Comparison of ENCODE assay signal across 9 cellular contexts in the genomic region with DNA sequence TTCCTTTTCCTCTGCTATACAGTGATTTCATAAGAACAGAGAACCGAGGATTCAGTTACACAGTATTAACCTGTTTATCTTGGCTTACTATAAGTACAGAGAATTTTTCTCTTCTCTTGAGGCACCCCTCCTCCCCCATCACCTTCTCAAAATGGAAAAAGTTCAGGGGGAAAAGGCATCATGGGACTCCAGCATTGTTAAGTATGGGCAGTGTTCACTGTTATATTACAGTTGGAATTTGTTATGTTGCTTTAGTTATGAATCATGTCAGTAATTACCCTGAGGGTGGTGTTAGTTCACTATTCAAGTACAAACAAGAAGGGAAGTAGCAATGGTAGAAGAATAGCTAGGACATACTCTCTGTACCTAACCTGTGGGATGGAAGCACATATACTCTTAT. TPM values are rescaled to one million over a fixed set of nuclear protein-coding genes. Genes with fewer than 3 reads are reported as not detected.
DNase-seq lines count a peak whose midpoint lies in the region; ATAC-seq, FAIRE-seq and TF ChIP-seq lines count a peak whose summit lies in the region.
"Had no signal": no experiment of that assay in that cellular context is flagged by ENCODE, and none has a peak within 500 bp of the region (broad histone marks: within the 10 kb centered on the region; RNA-seq: fewer than 3 reads in every experiment).

No MANE protein-coding gene starts in this region.

- H3K4me1 ChIP-seq in kidney (ENCODE audit: control insufficient read depth in 1 of 2, insufficient read depth in 1 of 2, low read depth in 1 of 2, low read length in 2 of 2): peaks cover 14 to 27% of the 10 kb centered on the region in 2 donors
- peaks cover 4 to 76% (median 27%) of the 10 kb centered on the region in 4 donors for H3K4me1 ChIP-seq in tibial nerve

- DNase-seq in GM03348 (ENCODE audit: low spot score) (peak; percentile 50), kidney (no peak), tibial nerve (ENCODE audit: low spot score in 2 of 2) (no peak), nucleus accumbens (lab: John Stamatoyannopoulos, UW) (no peak)
- no peak for DNase-seq in activated naive CD8-positive, alpha-beta T cell treated with anti-CD3 and anti-CD28 coated beads for 36 hours

- 7 to 10% methylated on average over 1 of the region's 1 CpG for WGBS in tibial nerve, 2 donors

- H3K36me3 ChIP-seq in kidney (ENCODE audit: control insufficient read depth in 1 of 2, insufficient read depth in 2 of 2, low read length in 2 of 2): no peaks in the 10 kb centered on the region
- H3K36me3 ChIP-seq in tibial nerve: no peaks in the 10 kb centered on the region

- intact Hi-C loops in kidney (cut with DNase I): no loop called here

- H3K9ac ChIP-seq in kidney (ENCODE audit: low read length in 2 of 2): no peak overlapping the region

- peaks cover 36% of the 10 kb centered on the region for H3K4me1 Mint-ChIP-seq in activated naive CD8-positive, alpha-beta T cell treated with anti-CD3 and anti-CD28 coated beads for 36 hours

- ATAC-seq in HG03066 (IDR thresholded peaks at IDR 0.05; ENCODE audit: low read depth, unreplicated experiment): peak; percentile 44
- no peak for ATAC-seq in HG03439 (IDR thresholded peaks at IDR 0.05; ENCODE audit: unreplicated experiment)
- no peak for ATAC-seq in HG03135 (IDR thresholded peaks at IDR 0.05; ENCODE audit: unreplicated experiment)

- H3K4me3 ChIP-seq in kidney (ENCODE audit: low read length in 2 of 2) (no peak overlapping the region), tibial nerve (no peak overlapping the region)

- TF ChIP-seq EP300 in tibial nerve (IDR thresholded peaks at IDR 0.05): peak in 1 of 2 donors; percentile 56

- no peak for TF ChIP-seq CTCF in kidney (IDR thresholded peaks at IDR 0.05; ENCODE audit: borderline replicate concordance, extremely low read depth, insufficient read depth)
- TF ChIP-seq CTCF in tibial nerve (IDR thresholded peaks at IDR 0.05): no peak

- FAIRE-seq in kidney (lab: Jason Lieb, UNC): peak; percentile 57

- no peaks in the 10 kb centered on the region for H3K27me3 ChIP-seq in tibial nerve

- no peak overlapping the region for H3K4me3 Mint-ChIP-seq in activated naive CD8-positive, alpha-beta T cell treated with anti-CD3 and anti-CD28 coated beads for 36 hours
- H3K4me3 Mint-ChIP-seq: IgD-negative memory B cell had no signal

- H3K27me3 Mint-ChIP-seq in activated naive CD8-positive, alpha-beta T cell treated with anti-CD3 and anti-CD28 coated beads for 36 hours: no peaks in the 10 kb centered on the region
- H3K27me3 Mint-ChIP-seq: IgD-negative memory B cell had no signal

- H3K27ac Mint-ChIP-seq in activated naive CD8-positive, alpha-beta T cell treated with anti-CD3 and anti-CD28 coated beads for 36 hours: peak overlapping the region; percentile 57

- no peak for TF ChIP-seq POLR2A in tibial nerve (IDR thresholded peaks at IDR 0.05)

- H3K36me3 Mint-ChIP-seq in activated naive CD8-positive, alpha-beta T cell treated with anti-CD3 and anti-CD28 coated beads for 36 hours: peaks cover 18% of the 10 kb centered on the region

- H3K9me3 ChIP-seq in kidney (ENCODE audit: control insufficient read depth in 1 of 2, low read length in 2 of 2) (no peaks in the 10 kb centered on the region), tibial nerve (peaks cover 0 to 4% (median 0%) of the 10 kb centered on the region in 4 donors)

- H3K9me3 Mint-ChIP-seq in activated naive CD8-positive, alpha-beta T cell treated with anti-CD3 and anti-CD28 coated beads for 36 hours: peaks cover 9% of the 10 kb centered on the region
- H3K9me3 Mint-ChIP-seq: IgD-negative memory B cell had no signal

- H3K27ac ChIP-seq in kidney (ENCODE audit: low read depth in 2 of 2, low read length in 2 of 2) (peak overlapping the region; percentile 0 to 41), tibial nerve (peak overlapping the region in 3 of 4 donors; percentile 30 to 85 (median 77))

RNA-seq across cellular contexts. Expression of a gene that starts 12.1 kb away (rescaled TPM):
- 1 to 10 TPM; 3.2 to 4.1 TPM for total RNA-seq in activated naive CD8-positive, alpha-beta T cell treated with anti-CD3 and anti-CD28 coated beads for 36 hours
- 45.1 TPM for total RNA-seq in kidney
- 29.3 TPM for polyA plus RNA-seq in kidney (ENCODE audit: insufficient read depth, low read depth, low replicate concordance)
- total RNA-seq in tibial nerve: 10 to 100 TPM; 19.9 to 28.6 (median 23.6) TPM
